8 cellular contexts compared by ENCODE assay signal in genomic region chr5:169548315-169548714, GRCh38. TPM values are rescaled to one million over a fixed set of nuclear protein-coding genes. Genes with fewer than 3 reads are reported as not detected.
DNase-seq lines count a peak whose midpoint lies in the region; ATAC-seq and TF ChIP-seq lines count a peak whose summit lies in the region.

No MANE protein-coding gene starts in this region.

- H3K36me3 Mint-ChIP-seq in chondrocyte (ENCODE audit: low read depth), result no peaks in the 10 kb centered on the region

- no peak overlapping the region for H3K4me3 ChIP-seq in LNCaP clone FGC (ENCODE audit: low read depth, low read length)

- peaks cover 9% of the 10 kb centered on the region for H3K27me3 Mint-ChIP-seq in chondrocyte (ENCODE audit: low read depth)

- H3K9me3 Mint-ChIP-seq in chondrocyte (ENCODE audit: low read depth), result no peaks in the 10 kb centered on the region

- no peak for ATAC-seq in HG03565 (IDR thresholded peaks at IDR 0.05; ENCODE audit: unreplicated experiment)
- no peak for ATAC-seq in GM21390 (IDR thresholded peaks at IDR 0.05; ENCODE audit: unreplicated experiment)
- ATAC-seq in HG03442 (IDR thresholded peaks at IDR 0.05; ENCODE audit: unreplicated experiment), result no peak

- no peak overlapping the region for H3K4me3 Mint-ChIP-seq in chondrocyte (ENCODE audit: unreplicated experiment)

- peaks cover 21% of the 10 kb centered on the region for H3K4me1 Mint-ChIP-seq in chondrocyte (ENCODE audit: low read depth)

- in situ Hi-C loops in Caki2 (cut with HindIII; ENCODE audit: low pct_unique_long_range_greater_than_20kb, low sequenced_read_pairs), result no loop called here

- DNase-seq in Caki2 (ENCODE audit: low read depth), result peak; percentile 23
- peak; percentile 37 for DNase-seq in LNCaP clone FGC (ENCODE audit: low read depth)
- no peak for DNase-seq in chondrocyte (ENCODE audit: low spot score)
- peak; percentile 21 for DNase-seq in midbrain (lab: John Stamatoyannopoulos, UW)
- DNase-seq in activated naive CD4-positive, alpha-beta T cell treated with anti-CD3 and anti-CD28 coated beads, Interleukin-2, amount 50 U/mL, for 16 hours, result no peak

- TF ChIP-seq CTCF in LNCaP clone FGC (IDR thresholded peaks at IDR 0.05; ENCODE audit: control insufficient read depth, extremely low read depth, insufficient read depth) (peak; percentile 64), chondrocyte (IDR thresholded peaks at IDR 0.05) (peak; percentile 88)

- H3K27ac Mint-ChIP-seq in chondrocyte (ENCODE audit: unreplicated experiment), result no peak overlapping the region

RNA-seq across cellular contexts. Expression of gene SPDL1, which starts 35.3 kb away (rescaled TPM):
- 16.9 and 34.7 TPM in 2 replicates for total RNA-seq in Caki2 (2014; rRNA removed; shearing (Covaris generic); ENCODE audit: low replicate concordance)
- 21.4 to 42.1 TPM (median 22.3 TPM) in 3 replicates for total RNA-seq in chondrocyte

Comparison
In these comparisons a context has a peak if more than half of its experiments do, and no peak if none do; other contexts are left out.
1. DNase-seq: peak in Caki2 (single experiment), LNCaP clone FGC (single experiment) and midbrain (single experiment); none in chondrocyte (single experiment) and activated naive CD4-positive, alpha-beta T cell treated with anti-CD3 and anti-CD28 coated beads, Interleukin-2, amount 50 U/mL, for 16 hours (single experiment).